In genomic region chr18:79677840-79678239, GRCh38 we compare ENCODE assay signal across 8 cellular contexts. TPM values are rescaled to one million over a fixed set of nuclear protein-coding genes. Genes with fewer than 3 reads are reported as not detected.
DNase-seq lines count a peak whose midpoint lies in the region; ATAC-seq, FAIRE-seq and TF ChIP-seq lines count a peak whose summit lies in the region.

No MANE protein-coding gene starts in this region.

- peak overlapping the region; percentile 98 for H3K27ac Mint-ChIP-seq in astrocyte (ENCODE audit: unreplicated experiment)

- no peak for DNase-seq in A673 (ENCODE audit: low spot score)
- no peak for DNase-seq in HFF-Myc (ENCODE audit: extremely low read depth, low read depth)
- DNase-seq in astrocyte (ENCODE audit: low read depth) = no peak
- DNase-seq in NCI-H2081 treated with DMSO at 0.1 percent for 48 hours (lab: John Stamatoyannopoulos, UW) = no peak
- no peak for DNase-seq in AML-193 (lab: John Stamatoyannopoulos, UW)
- DNase-seq in NCI-H1417 (lab: John Stamatoyannopoulos, UW) = no peak

- intact Hi-C loops in A673 (cut with micrococcal nuclease; ENCODE audit: unreplicated experiment) = loop anchor here (10.0 kb wide), 1 partner anchor 287 kb away; the partner anchor contains the start of gene HSBP1L1

- POLR2A ChIA-PET in A673 (lab: Charles Lee; ENCODE audit: low non-redundant PET) = no interaction called here

- H3K4me1 ChIP-seq in A673 (ENCODE audit: insufficient read depth, low read length, poor library complexity, severe bottlenecking) (peaks cover 23% of the 10 kb centered on the region), astrocyte (ENCODE audit: insufficient read depth, low read length) (peaks cover 22% of the 10 kb centered on the region), mucosa of stomach (ENCODE audit: control insufficient read depth, insufficient read depth, low read length) (peaks cover 23% of the 10 kb centered on the region)

- H3K27me3 ChIP-seq in A673 (replicated peaks; ENCODE audit: insufficient read depth, low read depth, low read length, poor library complexity) (no peaks in the 10 kb centered on the region), astrocyte (ENCODE audit: insufficient read depth, low read length) (no peaks in the 10 kb centered on the region), mucosa of stomach (ENCODE audit: control insufficient read depth, insufficient read depth, low read length) (no peaks in the 10 kb centered on the region)

- H3K4me1 Mint-ChIP-seq in astrocyte (ENCODE audit: low read depth, unreplicated experiment) = peaks cover 24% of the 10 kb centered on the region

- ATAC-seq in GM21786 (IDR thresholded peaks at IDR 0.05; ENCODE audit: unreplicated experiment) = no peak

- H3K9me3 Mint-ChIP-seq in astrocyte (ENCODE audit: unreplicated experiment) = no peaks in the 10 kb centered on the region

- peak overlapping the region; percentile 96 for H3K9ac ChIP-seq in astrocyte (ENCODE audit: low read length)
- H3K9ac ChIP-seq in mucosa of stomach (ENCODE audit: low read length) = peak overlapping the region; percentile 83

- H3K36me3 Mint-ChIP-seq in astrocyte (ENCODE audit: low read depth, unreplicated experiment) = peaks cover 7% of the 10 kb centered on the region

- BruUV-seq in A673 (replicated peaks; lab: Mats Ljungman, UMichigan) = TSS peak; percentile 67

- no peak for FAIRE-seq in astrocyte (lab: Jason Lieb, UNC)

- peak overlapping the region; percentile 90 for H3K4me3 Mint-ChIP-seq in astrocyte (ENCODE audit: unreplicated experiment)

- H3K4me3 ChIP-seq in A673 (ENCODE audit: low read depth, low read length, poor library complexity, severe bottlenecking) (peak overlapping the region; percentile 67), HFF-Myc (replicated peaks; ENCODE audit: low read depth, low read length) (peak overlapping the region; percentile 58), astrocyte (ENCODE audit: insufficient read depth, low read depth, low read length) (no peak overlapping the region), mucosa of stomach (ENCODE audit: low read length) (no peak overlapping the region)

- no peak for TF ChIP-seq CTCF in A673 (conservative IDR thresholded peaks at IDR 0.05; ENCODE audit: low read depth, low read length)
- TF ChIP-seq CTCF in HFF-Myc (IDR thresholded peaks at IDR 0.05; ENCODE audit: low read depth, low read length, missing control alignments) = no peak
- no peak for TF ChIP-seq CTCF in astrocyte (IDR thresholded peaks at IDR 0.05; ENCODE audit: insufficient read depth, low read depth, low read length)

- CTCF ChIA-PET in A673 (lab: Charles Lee) = no interaction called here

- H3K36me3 ChIP-seq in A673 (ENCODE audit: insufficient read depth, low read length, poor library complexity, severe bottlenecking) (peaks cover 3% of the 10 kb centered on the region), astrocyte (ENCODE audit: insufficient read depth, low read length) (no peaks in the 10 kb centered on the region), mucosa of stomach (ENCODE audit: control insufficient read depth, insufficient read depth, low read length) (no peaks in the 10 kb centered on the region)

- no peak overlapping the region for H2AFZ ChIP-seq in astrocyte (ENCODE audit: low read depth, low read length)

- no peaks in the 10 kb centered on the region for H3K9me3 ChIP-seq in A673 (ENCODE audit: low read depth, low read length, poor library complexity, severe bottlenecking)
- no peaks in the 10 kb centered on the region for H3K9me3 ChIP-seq in astrocyte (ENCODE audit: insufficient read depth, low read depth, low read length)
- H3K9me3 ChIP-seq in mucosa of stomach (ENCODE audit: control insufficient read depth, low read length) = no peaks in the 10 kb centered on the region

- H3K4me2 ChIP-seq in astrocyte (ENCODE audit: low read length) = peak overlapping the region; percentile 91

- H3K79me2 ChIP-seq in astrocyte (ENCODE audit: insufficient read depth, low read length) = peaks cover 45% of the 10 kb centered on the region

- H3K27ac ChIP-seq in A673 (ENCODE audit: low read depth, low read length, poor library complexity, severe bottlenecking) (no peak overlapping the region), astrocyte (ENCODE audit: low read depth, low read length) (no peak overlapping the region)

- H3K27me3 Mint-ChIP-seq in astrocyte (ENCODE audit: low read depth, unreplicated experiment) = no peaks in the 10 kb centered on the region

- peaks cover 27% of the 10 kb centered on the region for H4K20me1 ChIP-seq in astrocyte (ENCODE audit: insufficient read depth, low read length)

RNA-seq across cellular contexts. Expression of gene CTDP1, which starts 1.8 kb away (rescaled TPM):
- total RNA-seq in A673 (2021) (22.5 and 22.6 TPM in 2 replicates), astrocyte (30.2 and 31.7 TPM in 2 replicates)

Comparison
In these comparisons a context has a peak if more than half of its experiments do, and no peak if none do; other contexts are left out.
1. H3K4me3 ChIP-seq: peak in A673 (single experiment) and HFF-Myc (single experiment); none in astrocyte (single experiment) and mucosa of stomach (single experiment).